ENCODE assay signal across 12 cellular contexts in genomic region chr19:31110331-31110730, GRCh38.
DNase-seq lines count a peak whose midpoint lies in the region; ATAC-seq and TF ChIP-seq lines count a peak whose summit lies in the region.
"Had no signal": no experiment of that assay in that cellular context is flagged by ENCODE, and none has a peak within 500 bp of the region (broad histone marks: within the 10 kb centered on the region; RNA-seq: fewer than 3 reads in every experiment).

No MANE protein-coding gene starts in this region.

- no peaks in the 10 kb centered on the region for H3K9me3 ChIP-seq in gastrocnemius medialis
- H3K9me3 ChIP-seq: esophagus muscularis mucosa had no signal

- intact Hi-C loops in gastrocnemius medialis (cut with DNase I; ENCODE audit: low total_unique reads): no loop called here

- no peak overlapping the region for H3K27ac ChIP-seq in gastrocnemius medialis
- H3K27ac ChIP-seq: esophagus muscularis mucosa had no signal

- no peaks in the 10 kb centered on the region for H3K36me3 ChIP-seq in gastrocnemius medialis
- H3K36me3 ChIP-seq: esophagus muscularis mucosa had no signal

- TF ChIP-seq CTCF in WI38 (IDR thresholded peaks at IDR 0.05; ENCODE audit: low read depth, low read length): peak; percentile 70
- no peak for TF ChIP-seq CTCF in gastrocnemius medialis (IDR thresholded peaks at IDR 0.05 in 4 of 5, conservative IDR thresholded peaks at IDR 0.05 in 1 of 5)

- ATAC-seq in gastrocnemius medialis: no peak

- H3K4me1 ChIP-seq in gastrocnemius medialis: no peaks in the 10 kb centered on the region
- H3K4me1 ChIP-seq: esophagus muscularis mucosa had no signal

- in situ Hi-C loops in ACHN (cut with HindIII; ENCODE audit: low pct_ligation_motif_present, low pct_unique_long_range_greater_than_20kb, low sequenced_read_pairs): no loop called here
- in situ Hi-C loops in gastrocnemius medialis (cut with MboI; ENCODE audit: low sequenced_read_pairs in 4 of 4): no loop called here

- peak; percentile 41 for DNase-seq in ACHN
- DNase-seq in GM03348 (ENCODE audit: low spot score): peak; percentile 71
- DNase-seq in iPS-NIHi11 (ENCODE audit: low spot score): peak; percentile 34
- DNase-seq in gastrocnemius medialis: no peak
- DNase-seq in putamen (ENCODE audit: low spot score): no peak
- no peak for DNase-seq in GOT3 (lab: John Stamatoyannopoulos, UW)
- DNase-seq in HuH-7 (ENCODE audit: low spot score): no peak
- DNase-seq: activated gamma-delta T cell, natural killer cell, NCI-H1417 had no signal

- no peak for TF ChIP-seq POLR2A in gastrocnemius medialis (IDR thresholded peaks at IDR 0.05)

- peaks cover 0 to 5% (median 0%) of the 10 kb centered on the region in 3 donors for H3K27me3 ChIP-seq in gastrocnemius medialis

- H3K4me3 ChIP-seq in WI38 (ENCODE audit: low read depth, low read length) (no peak overlapping the region), gastrocnemius medialis (no peak overlapping the region)
- H3K4me3 ChIP-seq: esophagus muscularis mucosa had no signal

Comparison
In these comparisons a context has a peak if more than half of its experiments do, and no peak if none do; other contexts are left out.
1. DNase-seq: peak in ACHN (single experiment), GM03348 (single experiment) and iPS-NIHi11 (single experiment); none in gastrocnemius medialis (0 of 2), putamen (single experiment), GOT3 (single experiment) and HuH-7 (single experiment).